In genomic region chr13:44309771-44310767, GRCh38 we compare ENCODE assay signal across 14 cellular contexts.
DNase-seq lines count a peak whose midpoint lies in the region; ATAC-seq and TF ChIP-seq lines count a peak whose summit lies in the region.
"Had no signal": no experiment of that assay in that cellular context is flagged by ENCODE, and none has a peak within 500 bp of the region (broad histone marks: within the 10 kb centered on the region; RNA-seq: fewer than 3 reads in every experiment).

No MANE protein-coding gene starts in this region.

- DNase-seq in DMS 273 (lab: John Stamatoyannopoulos, UW; ENCODE audit: unreplicated experiment): peak; percentile 39
- DNase-seq in DMS 273 treated with DMSO at 0.1 percent for 48 hours (lab: John Stamatoyannopoulos, UW): no peak
- DNase-seq in cardiac fibroblast (ENCODE audit: low read depth in 2 of 2): peak; percentile 40 to 60
- DNase-seq in right cardiac atrium: peak; percentile 61 to 74 (median 63)
- no peak for DNase-seq in suprapubic skin (ENCODE audit: low spot score in 2 of 2)
- no peak for DNase-seq in upper lobe of right lung
- DNase-seq in HK-2 (ENCODE audit: unreplicated experiment): no peak
- DNase-seq: 8988T; activated CD8-positive, alpha-beta memory T cell treated with anti-CD3 and anti-CD28 coated beads, Interleukin-2, amount 10 ng/mL, durations not matched to agents 7 days and 5 days; activated naive CD8-positive, alpha-beta T cell treated with anti-CD3 and anti-CD28 coated beads for 36 hours; effector memory CD4-positive, alpha-beta T cell; NCI-H1105 had no signal

- no peaks in the 10 kb centered on the region for H3K36me3 ChIP-seq in suprapubic skin
- no peaks in the 10 kb centered on the region for H3K36me3 ChIP-seq in upper lobe of right lung

- ATAC-seq in right cardiac atrium (peak; percentile 66 to 72), GM21786 (IDR thresholded peaks at IDR 0.05; ENCODE audit: unreplicated experiment) (no peak), upper lobe of right lung (no peak)
- ATAC-seq: activated CD8-positive, alpha-beta memory T cell treated with anti-CD3 and anti-CD28 coated beads, Interleukin-2, amount 10 ng/mL, durations not matched to agents 7 days and 5 days; natural killer cell treated with Interleukin-12 subunit alpha and Interleukin-12 subunit beta and Interleukin-15 and Interleukin-18, amount 100 ng/mL, for 72 hours had no signal

- H3K27me3 ChIP-seq in right cardiac atrium (ENCODE audit: control insufficient read depth, insufficient read depth): no peaks in the 10 kb centered on the region
- H3K27me3 ChIP-seq in suprapubic skin: no peaks in the 10 kb centered on the region
- H3K27me3 ChIP-seq in upper lobe of right lung: no peaks in the 10 kb centered on the region

- WGBS in right cardiac atrium: 50% methylated on average over 15 of the region's 15 CpGs
- WGBS in suprapubic skin: 42% methylated on average over 15 of the region's 15 CpGs

- H3K27ac ChIP-seq in right cardiac atrium (ENCODE audit: low read length) (peak overlapping the region; percentile 3), suprapubic skin (peak overlapping the region; percentile 51), upper lobe of right lung (no peak overlapping the region)

- H3K9me3 ChIP-seq in right cardiac atrium (ENCODE audit: control insufficient read depth, low read length) (no peaks in the 10 kb centered on the region), suprapubic skin (no peaks in the 10 kb centered on the region), upper lobe of right lung (no peaks in the 10 kb centered on the region)

- H3K4me3 ChIP-seq in cardiac fibroblast (replicated peaks in 1 of 2; ENCODE audit: low read depth in 2 of 2, low read length in 2 of 2): no peak overlapping the region
- no peak overlapping the region for H3K4me3 ChIP-seq in right cardiac atrium (ENCODE audit: low read length)
- H3K4me3 ChIP-seq in suprapubic skin: no peak overlapping the region
- no peak overlapping the region for H3K4me3 ChIP-seq in upper lobe of right lung

- TF ChIP-seq EP300 in suprapubic skin (IDR thresholded peaks at IDR 0.05): no peak

- intact Hi-C loops in right cardiac atrium (cut with DNase I) (loop anchor here in 2 of 4 donors (5.0 to 10.0 kb wide), 4 partner anchors 65 to 255 kb away; partner anchors contain the start of gene SERP2 (in 1 of the 2)), upper lobe of right lung (cut with DNase I) (no loop called here)

- TF ChIP-seq CTCF in cardiac fibroblast (IDR thresholded peaks at IDR 0.05; ENCODE audit: low read depth, low read length) (no peak), suprapubic skin (IDR thresholded peaks at IDR 0.05) (no peak), upper lobe of right lung (IDR thresholded peaks at IDR 0.05) (no peak)

- H3K4me1 ChIP-seq in right cardiac atrium (ENCODE audit: control insufficient read depth, insufficient read depth, low read length) (peaks cover 9% of the 10 kb centered on the region), suprapubic skin (peaks cover 71% of the 10 kb centered on the region), upper lobe of right lung (peaks cover 14% of the 10 kb centered on the region)

- no peak for TF ChIP-seq POLR2A in suprapubic skin (IDR thresholded peaks at IDR 0.05)

Comparison
In these comparisons a context has a peak if more than half of its experiments do, and no peak if none do; other contexts are left out.
1. DNase-seq: peak in DMS 273 (single experiment), cardiac fibroblast (2 of 2) and right cardiac atrium (3 of 3); none in DMS 273 treated with DMSO at 0.1 percent for 48 hours (single experiment), suprapubic skin (0 of 2), upper lobe of right lung (single experiment) and HK-2 (single experiment).
2. ATAC-seq: peak in right cardiac atrium (2 of 2); none in GM21786 (single experiment) and upper lobe of right lung (single experiment).